Comparison of ENCODE assay signal across 9 cellular contexts in the genomic region with DNA sequence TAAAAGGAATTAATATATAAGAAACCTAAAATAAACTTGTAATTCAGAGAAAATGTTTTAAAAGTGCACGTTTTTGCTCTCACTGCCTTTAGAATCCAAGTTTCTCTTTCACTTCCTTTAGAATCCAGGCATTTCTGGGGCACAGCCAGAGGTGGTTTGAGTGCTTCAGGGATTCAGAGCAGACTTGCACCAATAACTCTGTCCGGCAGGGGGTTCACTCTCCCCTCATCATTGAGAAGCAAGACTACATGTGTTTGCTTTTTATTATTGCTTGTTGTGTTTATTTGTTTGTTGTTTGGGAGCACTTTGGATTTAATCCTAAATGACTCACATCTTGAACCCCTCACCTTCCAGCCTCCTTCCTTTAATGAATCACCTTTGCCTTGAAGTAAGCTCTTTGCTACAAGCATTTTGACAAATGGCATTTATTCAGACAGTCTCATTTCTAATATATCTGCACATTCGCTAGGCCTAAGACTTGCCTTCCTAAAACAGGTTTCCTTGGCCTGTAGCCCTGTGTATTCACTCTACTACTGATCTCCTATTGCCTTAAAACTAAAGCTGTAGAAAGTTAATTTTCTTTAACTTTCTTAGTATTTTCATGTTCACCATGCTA.
DNase-seq lines count a peak whose midpoint lies in the region; ATAC-seq, FAIRE-seq and TF ChIP-seq lines count a peak whose summit lies in the region.
"Had no signal": no experiment of that assay in that cellular context is flagged by ENCODE, and none has a peak within 500 bp of the region (broad histone marks: within the 10 kb centered on the region; RNA-seq: fewer than 3 reads in every experiment).

No MANE protein-coding gene starts in this region.

- CTCF ChIA-PET in Calu3 (lab: Charles Lee): interaction anchor here (0.6 to 0.7 kb wide), 2 partner anchors 13 to 63 kb away, joined by 3 read pairs; no protein-coding TSS in a partner anchor

- no peaks in the 10 kb centered on the region for H3K27me3 ChIP-seq in astrocyte (ENCODE audit: insufficient read depth, low read length)
- H3K27me3 ChIP-seq: neutrophil had no signal

- no peaks in the 10 kb centered on the region for H3K9me3 ChIP-seq in astrocyte (ENCODE audit: insufficient read depth, low read depth, low read length)
- H3K9me3 ChIP-seq: neutrophil had no signal

- no peaks in the 10 kb centered on the region for H3K9me3 Mint-ChIP-seq in Calu3 (ENCODE audit: low read depth, unreplicated experiment)
- peaks cover 4% of the 10 kb centered on the region for H3K9me3 Mint-ChIP-seq in astrocyte (ENCODE audit: unreplicated experiment)

- no peak for FAIRE-seq in astrocyte (lab: Jason Lieb, UNC)

- no peak for ATAC-seq in GM21737 (IDR thresholded peaks at IDR 0.05; ENCODE audit: unreplicated experiment)
- no peak for ATAC-seq in HG03442 (IDR thresholded peaks at IDR 0.05; ENCODE audit: unreplicated experiment)

- no peaks in the 10 kb centered on the region for H4K20me1 ChIP-seq in astrocyte (ENCODE audit: insufficient read depth, low read length)

- no peak overlapping the region for H3K27ac ChIP-seq in astrocyte (ENCODE audit: low read depth, low read length)
- H3K27ac ChIP-seq: neutrophil had no signal

- DNase-seq in Calu3 (peak; percentile 78), GOT3 (lab: John Stamatoyannopoulos, UW) (peak; percentile 8), NCI-H2227 (lab: John Stamatoyannopoulos, UW; ENCODE audit: unreplicated experiment) (peak; percentile 74), astrocyte (ENCODE audit: low read depth) (peak; percentile 31), iPS DF 4.7 (ENCODE audit: extremely low read depth, low spot score) (peak; percentile 38), stromal cell of bone marrow (ENCODE audit: low read depth) (peak; percentile 60)

- no peak overlapping the region for H3K4me3 ChIP-seq in astrocyte (ENCODE audit: insufficient read depth, low read depth, low read length)

- H3K27ac Mint-ChIP-seq in Calu3 (ENCODE audit: unreplicated experiment) (no peak overlapping the region), astrocyte (ENCODE audit: unreplicated experiment) (peak overlapping the region; percentile 37)

- no peak overlapping the region for H3K4me2 ChIP-seq in astrocyte (ENCODE audit: low read length)

- intact Hi-C loops in Calu3 (cut with micrococcal nuclease; ENCODE audit: unreplicated experiment): loop anchor here (5.0 to 10.0 kb wide), 3 partner anchors 43 to 267 kb away; no protein-coding TSS in a partner anchor

- peak; percentile 76 for TF ChIP-seq CTCF in Calu3 (IDR thresholded peaks at IDR 0.05; ENCODE audit: unreplicated experiment)
- peak; percentile 67 for TF ChIP-seq CTCF in astrocyte (IDR thresholded peaks at IDR 0.05; ENCODE audit: insufficient read depth, low read depth, low read length)

- no peak overlapping the region for H3K9ac ChIP-seq in astrocyte (ENCODE audit: low read length)

- no TSS peak for BruUV-seq in Calu3 (replicated peaks; lab: Mats Ljungman, UMichigan)

- peaks cover 23% of the 10 kb centered on the region for H3K4me1 Mint-ChIP-seq in Calu3 (ENCODE audit: low read depth, unreplicated experiment)
- H3K4me1 Mint-ChIP-seq in astrocyte (ENCODE audit: low read depth, unreplicated experiment): no peaks in the 10 kb centered on the region

- H3K27me3 Mint-ChIP-seq in Calu3 (ENCODE audit: unreplicated experiment) (no peaks in the 10 kb centered on the region), astrocyte (ENCODE audit: low read depth, unreplicated experiment) (no peaks in the 10 kb centered on the region)

- no peak overlapping the region for H3K4me3 Mint-ChIP-seq in Calu3 (ENCODE audit: low read depth, unreplicated experiment)
- H3K4me3 Mint-ChIP-seq in astrocyte (ENCODE audit: unreplicated experiment): no peak overlapping the region

- H2AFZ ChIP-seq in astrocyte (ENCODE audit: low read depth, low read length): no peak overlapping the region

- no peaks in the 10 kb centered on the region for H3K4me1 ChIP-seq in astrocyte (ENCODE audit: insufficient read depth, low read length)

- H3K36me3 Mint-ChIP-seq in Calu3 (ENCODE audit: insufficient read depth, unreplicated experiment): no peaks in the 10 kb centered on the region
- H3K36me3 Mint-ChIP-seq in astrocyte (ENCODE audit: low read depth, unreplicated experiment): no peaks in the 10 kb centered on the region

- no peaks in the 10 kb centered on the region for H3K36me3 ChIP-seq in astrocyte (ENCODE audit: insufficient read depth, low read length)
- H3K36me3 ChIP-seq: neutrophil had no signal

- no peaks in the 10 kb centered on the region for H3K79me2 ChIP-seq in astrocyte (ENCODE audit: insufficient read depth, low read length)

Comparison
In these comparisons a context has a peak if more than half of its experiments do, and no peak if none do; other contexts are left out.
1. DNase-seq: peak in every context shown above with its lines; median percentile 78 in Calu3; 74 in NCI-H2227; 60 in stromal cell of bone marrow; 38 in iPS DF 4.7; 31 in astrocyte; 8 in GOT3.